In the genomic region with DNA sequence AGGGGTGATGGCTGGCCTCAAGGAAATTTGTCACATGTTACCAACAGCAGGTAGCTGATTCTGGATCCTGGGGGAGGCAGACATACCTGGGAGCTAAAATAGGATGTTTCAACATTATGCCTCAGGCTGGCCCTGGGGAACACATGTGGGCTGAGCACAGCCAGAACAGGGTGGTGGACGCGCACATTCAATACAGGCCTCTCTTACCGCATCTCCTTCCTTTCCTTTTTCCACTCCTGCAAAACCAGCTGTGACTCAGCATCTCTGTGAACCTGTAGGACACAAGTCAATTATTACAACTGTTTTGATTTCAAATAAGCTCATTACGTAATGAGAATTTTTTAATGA, we compare ENCODE assay signal across 20 cellular contexts.
DNase-seq lines count a peak whose midpoint lies in the region; ATAC-seq, FAIRE-seq and TF ChIP-seq lines count a peak whose summit lies in the region.
"Had no signal": no experiment of that assay in that cellular context is flagged by ENCODE, and none has a peak within 500 bp of the region (broad histone marks: within the 10 kb centered on the region; RNA-seq: fewer than 3 reads in every experiment).

No MANE protein-coding gene starts in this region.

- H3K14ac ChIP-seq in mesenchymal stem cell (ENCODE audit: low read length in 2 of 2): no peak overlapping the region

- peaks cover 11% of the 10 kb centered on the region for H3K4me1 ChIP-seq in A549
- H3K4me1 ChIP-seq in HUES64 (ENCODE audit: insufficient read depth, low read length): no peaks in the 10 kb centered on the region
- H3K4me1 ChIP-seq in mesenchymal stem cell (ENCODE audit: control insufficient read depth, insufficient read depth, low read depth, low read length): peaks cover 21% of the 10 kb centered on the region
- H3K4me1 ChIP-seq: right atrium auricular region, vagina had no signal

- H3K18ac ChIP-seq in mesenchymal stem cell (ENCODE audit: low read depth in 1 of 2, low read length in 2 of 2): peak overlapping the region in 1 of 2 experiments; percentile 73

- no peak overlapping the region for H3K23ac ChIP-seq in mesenchymal stem cell (ENCODE audit: low read length in 2 of 2)

- H3K4me2 ChIP-seq in A549 (0 out of 3 replicates have a peak overlapping the region, but pooled peaks have one; percentile 0), mesenchymal stem cell (ENCODE audit: low read length, poor library complexity, severe bottlenecking) (no peak overlapping the region)

- H3K36me3 ChIP-seq in HUES64 (ENCODE audit: insufficient read depth, low read length) (peaks cover 70% of the 10 kb centered on the region), mesenchymal stem cell (ENCODE audit: control insufficient read depth in 1 of 2, insufficient read depth in 2 of 2, low read depth in 1 of 2, low read length in 2 of 2) (peaks cover 30 to 67% of the 10 kb centered on the region in 2 experiments)

- TF ChIP-seq CTCF in A549 (IDR thresholded peaks at IDR 0.05): no peak

- H4K8ac ChIP-seq in mesenchymal stem cell (ENCODE audit: low read length): peak overlapping the region; percentile 41

- no peak overlapping the region for H2BK12ac ChIP-seq in mesenchymal stem cell (ENCODE audit: low read length in 2 of 2)

- no peak overlapping the region for H2BK5ac ChIP-seq in mesenchymal stem cell (ENCODE audit: low read depth, low read length, poor library complexity, severe bottlenecking)

- H2BK120ac ChIP-seq in mesenchymal stem cell (ENCODE audit: low read depth, low read length): no peak overlapping the region

- no peak overlapping the region for H3K4me3 ChIP-seq in A549
- H3K4me3 ChIP-seq in HUES64 (ENCODE audit: low read length): no peak overlapping the region
- H3K4me3 ChIP-seq in mesenchymal stem cell (ENCODE audit: insufficient read depth in 1 of 2, low read depth in 1 of 2, low read length in 2 of 2): no peak overlapping the region
- H3K4me3 ChIP-seq: lung, right atrium auricular region, vagina had no signal

- TF ChIP-seq POLR2A in A549 (IDR thresholded peaks at IDR 0.05; ENCODE audit: low read length): no peak

- FAIRE-seq in A549 (lab: Jason Lieb, UNC): no peak
- FAIRE-seq: colon, endometrium had no signal

- H3K27ac ChIP-seq in A549: peak overlapping the region; percentile 37 to 68; a peak in 3 of 6 replicates
- H3K27ac ChIP-seq in HUES64 (ENCODE audit: low read depth, low read length): peak overlapping the region; percentile 40; the same call in 1 of the 2 replicates
- H3K27ac ChIP-seq in mesenchymal stem cell (ENCODE audit: low read length, poor library complexity, severe bottlenecking): peak overlapping the region; percentile 46
- H3K27ac ChIP-seq: right atrium auricular region, vagina had no signal

- peak in 1 of 2 experiments; percentile 20; a peak in 1 of 6 replicates for ATAC-seq in A549
- no peak for ATAC-seq in HG03432 (IDR thresholded peaks at IDR 0.05; ENCODE audit: unreplicated experiment)
- ATAC-seq: activated T-cell treated with anti-CD3 and anti-CD28 coated beads, Interleukin-2, amount 50 U/mL, for 72 hours; PC-3 had no signal

- no peak for TF ChIP-seq RAD21 in A549 (conservative IDR thresholded peaks at IDR 0.05 in 1 of 2, IDR thresholded peaks at IDR 0.05 in 1 of 2)

- CTCF ChIA-PET in A549 (lab: Yijun Ruan, JAX): interaction anchor here (1.0 to 4.4 kb wide), 2 partner anchors 10 to 89 kb away, joined by 4 to 36 read pairs; no protein-coding TSS in a partner anchor

- H3K4ac ChIP-seq in mesenchymal stem cell (ENCODE audit: low read depth in 1 of 2, low read length in 2 of 2): no peak overlapping the region

- WGBS in A549 (ENCODE audit: missing lambda C conversion rate): 93% methylated on average over 4 of the region's 4 CpGs
- over 99% methylated on average over 4 of the region's 4 CpGs for WGBS in HUES64
- 66% methylated on average over 3 of the region's 4 CpGs for WGBS in mesenchymal stem cell

- no peak overlapping the region for H4K91ac ChIP-seq in mesenchymal stem cell (ENCODE audit: low read length)

- H2AK5ac ChIP-seq in mesenchymal stem cell (ENCODE audit: low read length, severe bottlenecking): peak overlapping the region; percentile 26

- H3K9me3 ChIP-seq in A549: no peaks in the 10 kb centered on the region
- H3K9me3 ChIP-seq in HUES64 (ENCODE audit: insufficient read depth, low read depth, low read length): no peaks in the 10 kb centered on the region
- H3K9me3 ChIP-seq in mesenchymal stem cell (ENCODE audit: control insufficient read depth, low read length): no peaks in the 10 kb centered on the region
- H3K9me3 ChIP-seq: right atrium auricular region, vagina had no signal

- H3K27me3 ChIP-seq in HUES64 (ENCODE audit: insufficient read depth, low read length) (no peaks in the 10 kb centered on the region), mesenchymal stem cell (ENCODE audit: control insufficient read depth in 1 of 2, insufficient read depth in 1 of 2, low read length in 2 of 2) (no peaks in the 10 kb centered on the region)
- H3K27me3 ChIP-seq: right atrium auricular region, vagina had no signal

- H2BK15ac ChIP-seq in mesenchymal stem cell (ENCODE audit: low read depth, poor library complexity, severe bottlenecking): no peak overlapping the region

- H3K9ac ChIP-seq in HUES64 (ENCODE audit: low read depth, low read length) (no peak overlapping the region), mesenchymal stem cell (ENCODE audit: low read length) (no peak overlapping the region)

- H2AFZ ChIP-seq in mesenchymal stem cell (ENCODE audit: low read depth, low read length): no peak overlapping the region

- no peak for TF ChIP-seq EP300 in A549 (IDR thresholded peaks at IDR 0.05)

- POLR2A ChIA-PET in A549 (lab: Yijun Ruan, JAX): interaction anchor here (1.5 kb wide), 1 partner anchor 61 kb away, joined by 11 read pairs; the partner anchor contains the start of gene NT5DC3

- H3K79me1 ChIP-seq in mesenchymal stem cell (replicated peaks; ENCODE audit: low read length, poor library complexity, severe bottlenecking): peaks cover 23% of the 10 kb centered on the region

- DNase-seq in A549 (ENCODE audit: low read depth in 1 of 2, low spot score in 1 of 2) (no peak), astrocyte of the hippocampus (ENCODE audit: low read depth, low spot score) (peak; percentile 60), mesenchymal stem cell (peak; percentile 50), NCI-H2171 treated with DMSO at 0.1 percent for 48 hours (lab: John Stamatoyannopoulos, UW) (no peak), NCI-H1048 (lab: John Stamatoyannopoulos, UW) (no peak)
- DNase-seq in stimulated activated CD4-positive, alpha-beta T cell treated with anti-CD3 and anti-CD28 coated beads, Interleukin-4, amount 100 ng/mL, for 4 hours: no peak
- DNase-seq: activated B cell treated with CpG ODN at 0.5 μM for 24 hours; activated CD4-positive, alpha-beta memory T cell treated with anti-CD3 and anti-CD28 coated beads, Interleukin-2, amount 10 ng/mL, durations not matched to agents 7 days and 5 days; activated T-cell treated with anti-CD3 and anti-CD28 coated beads, Interleukin-2, amount 50 U/mL, for 72 hours; C1 segment of cervical spinal cord; MM.1S; NCI-H345; PC-3 had no signal

TF ChIP-seq in A549, 52 proteins besides CTCF, POLR2A, EP300 and RAD21:
- TF ChIP-seq SREBF2 (IDR thresholded peaks at IDR 0.05) (no peak), FOSB (CRISPR knock-in tag; IDR thresholded peaks at IDR 0.05) (no peak), GATA3 (IDR thresholded peaks at IDR 0.05; ENCODE audit: borderline replicate concordance) (no peak), HOXA7 (CRISPR knock-in tag; IDR thresholded peaks at IDR 0.05) (no peak), NFE2L2 (conservative IDR thresholded peaks at IDR 0.05; ENCODE audit: low read length) (0 out of 2 replicates have a peak, but pooled peaks have one; percentile 9)
TF ChIP-seq in A549: peak in this region for 1.

Comparison
In these comparisons a context has a peak if more than half of its experiments do, and no peak if none do; other contexts are left out.
1. DNase-seq: peak in astrocyte of the hippocampus (single experiment) and mesenchymal stem cell (single experiment); none in A549 (0 of 2), stimulated activated CD4-positive, alpha-beta T cell treated with anti-CD3 and anti-CD28 coated beads, Interleukin-4, amount 100 ng/mL, for 4 hours (0 of 2), NCI-H2171 treated with DMSO at 0.1 percent for 48 hours (single experiment) and NCI-H1048 (single experiment).
2. Peak in every context shown above with its lines, with median percentiles within 50 percentile points of each other: H3K27ac ChIP-seq.